Comparison of ENCODE assay signal across 30 cellular contexts in the genomic region with DNA sequence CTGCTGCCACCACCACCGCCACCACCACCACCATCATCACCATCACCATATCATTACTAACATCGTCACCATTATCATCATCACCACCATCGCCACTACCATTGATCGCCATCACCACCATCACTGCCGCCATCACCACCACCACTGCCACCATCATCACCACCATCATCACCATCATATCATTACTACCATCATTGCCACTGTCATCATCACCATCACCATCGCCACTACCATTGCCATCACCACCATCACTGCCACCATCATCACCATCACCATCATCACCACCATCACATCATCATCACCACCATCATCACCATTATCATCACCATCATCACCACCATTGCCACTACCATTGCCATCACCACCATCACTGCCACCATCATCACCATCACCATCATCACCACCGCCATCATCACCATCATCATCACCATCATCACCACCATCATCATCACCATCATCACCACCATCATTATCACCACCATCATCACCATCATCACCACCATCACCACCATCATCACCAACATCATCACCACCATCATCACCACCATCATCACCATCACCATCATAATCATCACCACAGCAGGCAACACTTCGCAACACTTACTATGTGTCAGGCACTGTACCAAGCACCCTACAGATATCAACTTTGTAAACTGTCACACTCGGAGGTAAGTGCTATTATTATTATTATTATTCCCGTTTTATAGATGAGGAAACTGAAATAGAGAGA. TPM values are rescaled to one million over a fixed set of nuclear protein-coding genes. Genes with fewer than 3 reads are reported as not detected.
"Had no signal": no experiment of that assay in that cellular context is flagged by ENCODE, and none has a peak within 500 bp of the region (broad histone marks: within the 10 kb centered on the region; RNA-seq: fewer than 3 reads in every experiment).

No MANE protein-coding gene starts in this region.

- H3K27me3 ChIP-seq: ascending aorta, Peyer's patch, SJSA1 had no signal

- H3K4me1 ChIP-seq: ascending aorta had no signal

- H3K27ac ChIP-seq: ascending aorta, Peyer's patch, SJSA1 had no signal

- H3K36me3 ChIP-seq: ascending aorta, Peyer's patch had no signal

- H3K4me2 ChIP-seq: SK-N-SH had no signal

- DNase-seq: activated CD4-positive, alpha-beta T cell treated with anti-CD3 and anti-CD28 coated beads for 36 hours; activated CD4-positive, alpha-beta T cell treated with anti-CD3 and anti-CD28 coated beads, Interleukin-2, amount 10 ng/mL, durations not matched to agents 7 days and 5 days; activated CD4-positive, alpha-beta T cell treated with anti-CD3 and anti-CD28 coated beads, Interleukin-2, amount 50 U/mL, for 48 hours; activated CD8-positive, alpha-beta T cell treated with anti-CD3 and anti-CD28 coated beads, Interleukin-2, amount 10 ng/mL, durations not matched to agents 7 days and 5 days; activated effector memory CD4-positive, alpha-beta T cell treated with anti-CD3 and anti-CD28 coated beads, Interleukin-2, amount 50 U/mL, for 16 hours; activated naive CD4-positive, alpha-beta T cell; activated naive CD4-positive, alpha-beta T cell treated with anti-CD3 and anti-CD28 coated beads, Interleukin-2, amount 50 U/mL, for 16 hours; activated naive CD8-positive, alpha-beta T cell treated with anti-CD3 and anti-CD28 coated beads for 36 hours; activated T-cell treated with anti-CD3 and anti-CD28 coated beads, Interleukin-2, amount 50 U/mL, for 48 hours; amniotic stem cell; cerebellar nuclear complex; MM.1S; MV-4-11; NCI-H1092; NCI-H1436 treated with DMSO at 0.1 percent for 48 hours; NCI-H1694 treated with DMSO at 0.1 percent for 48 hours; NCI-H2029; NCI-H345; NCI-H524 treated with DMSO at 0.1 percent for 48 hours; PC-3; Peyer's patch; RPMI8226; SHP77 treated with DMSO at 0.1 percent for 48 hours; SK-N-SH had no signal

- H3K9ac ChIP-seq: SK-N-SH had no signal

- H3K4me3 Mint-ChIP-seq: activated CD4-positive, alpha-beta T cell treated with anti-CD3 and anti-CD28 coated beads for 36 hours; activated CD4-positive, alpha-beta T cell treated with anti-CD3 and anti-CD28 coated beads, Interleukin-2, amount 10 ng/mL, durations not matched to agents 7 days and 5 days; activated CD8-positive, alpha-beta T cell treated with anti-CD3 and anti-CD28 coated beads, Interleukin-2, amount 10 ng/mL, durations not matched to agents 7 days and 5 days; activated naive CD8-positive, alpha-beta T cell treated with anti-CD3 and anti-CD28 coated beads for 36 hours; T-helper 1 cell treated with Interleukin-12 subunit alpha and Interleukin-12 subunit beta and Interleukin-4 antibody, amounts not matched to agents 30 μg/mL and 1 μg/mL, for 36 hours; T-helper 2 cell treated with Interferon-gamma antibody and Interleukin-4, amounts not matched to agents 5 μg/mL and 100 μg/mL, for 36 hours had no signal

- H3K27ac Mint-ChIP-seq: activated CD4-positive, alpha-beta T cell treated with anti-CD3 and anti-CD28 coated beads for 36 hours; activated CD4-positive, alpha-beta T cell treated with anti-CD3 and anti-CD28 coated beads, Interleukin-2, amount 10 ng/mL, durations not matched to agents 7 days and 5 days; activated CD8-positive, alpha-beta T cell treated with anti-CD3 and anti-CD28 coated beads, Interleukin-2, amount 10 ng/mL, durations not matched to agents 7 days and 5 days; activated naive CD8-positive, alpha-beta T cell treated with anti-CD3 and anti-CD28 coated beads for 36 hours; T-helper 1 cell treated with Interleukin-12 subunit alpha and Interleukin-12 subunit beta and Interleukin-4 antibody, amounts not matched to agents 30 μg/mL and 1 μg/mL, for 36 hours; T-helper 2 cell treated with Interferon-gamma antibody and Interleukin-4, amounts not matched to agents 5 μg/mL and 100 μg/mL, for 36 hours had no signal

- ATAC-seq: activated CD4-positive, alpha-beta T cell treated with anti-CD3 and anti-CD28 coated beads for 36 hours; activated CD4-positive, CD25-positive, alpha-beta regulatory T cell treated with anti-CD3 and anti-CD28 coated beads, Interleukin-2, amount 50 U/mL, for 24 hours; activated CD8-positive, alpha-beta T cell treated with anti-CD3 and anti-CD28 coated beads, Interleukin-2, amount 10 ng/mL, durations not matched to agents 7 days and 5 days; PC-3 had no signal

- FAIRE-seq: TTC549 had no signal

- H3K27me3 Mint-ChIP-seq: activated CD4-positive, alpha-beta T cell treated with anti-CD3 and anti-CD28 coated beads for 36 hours; activated CD4-positive, alpha-beta T cell treated with anti-CD3 and anti-CD28 coated beads, Interleukin-2, amount 10 ng/mL, durations not matched to agents 7 days and 5 days; activated naive CD8-positive, alpha-beta T cell treated with anti-CD3 and anti-CD28 coated beads for 36 hours had no signal

- H3K9me3 ChIP-seq: ascending aorta, Peyer's patch, SJSA1, SK-N-SH had no signal

- H3K4me3 ChIP-seq: ascending aorta, Peyer's patch, SJSA1 had no signal

RNA-seq across cellular contexts. Expression of a gene that starts 52.1 kb away (rescaled TPM):
- total RNA-seq: ascending aorta had no signal
